In genomic region chr21:42513151-42513984, GRCh38 we compare ENCODE assay signal across 8 cellular contexts. TPM values are rescaled to one million over a fixed set of nuclear protein-coding genes. Genes with fewer than 3 reads are reported as not detected.
DNase-seq lines count a peak whose midpoint lies in the region; ATAC-seq, FAIRE-seq and TF ChIP-seq lines count a peak whose summit lies in the region.

TSS of gene SLC37A1 (plus strand) at chr21:42513852. CDS start at chr21:42518455, 4,603 bp downstream.

- BruUV-seq in HCT116 (replicated peaks; lab: Mats Ljungman, UMichigan), result no TSS peak
- BruUV-seq in MCF 10A (replicated peaks; lab: Mats Ljungman, UMichigan), result no TSS peak

- peak within 1 kb of the TSS; percentile 66 for H3K9ac ChIP-seq in HCT116 (ENCODE audit: low read length)
- peak within 1 kb of the TSS; percentile 72 for H3K9ac ChIP-seq in keratinocyte (ENCODE audit: control insufficient read depth, extremely low read depth, insufficient read depth, low read length)

- TF ChIP-seq POLR2A in GM12891 (IDR thresholded peaks at IDR 0.05; ENCODE audit: low read depth, low read length) (no peak; the same call in 1 of the 2 replicates), HCT116 (IDR thresholded peaks at IDR 0.05; ENCODE audit: borderline replicate concordance, extremely low read depth, insufficient read depth, insufficient read length) (no peak)

- peak within 1 kb of the TSS; percentile 56 to 72 for H3K4me3 ChIP-seq in HCT116 (replicated peaks in 1 of 2; ENCODE audit: low read depth in 1 of 2, low read length in 2 of 2)
- peak within 1 kb of the TSS; percentile 72 to 83 (median 75) for H3K4me3 ChIP-seq in keratinocyte (ENCODE audit: control insufficient read depth in 2 of 3, extremely low read depth in 1 of 3, insufficient read depth in 2 of 3, low read depth in 1 of 3, low read length in 3 of 3)

- H3K36me3 Mint-ChIP-seq in MCF 10A (ENCODE audit: insufficient read depth, unreplicated experiment), result no peaks in the 10 kb centered on the region

- no peaks in the 10 kb centered on the region for H3K9me2 ChIP-seq in HCT116 (ENCODE audit: insufficient read depth)

- no peak for TF ChIP-seq CTCF in HCT116 (IDR thresholded peaks at IDR 0.05 in 2 of 3, conservative IDR thresholded peaks at IDR 0.05 in 1 of 3; ENCODE audit: borderline replicate concordance in 1 of 3, insufficient read depth in 1 of 3, low read depth in 2 of 3, low read length in 2 of 3)
- TF ChIP-seq CTCF in MCF 10A (IDR thresholded peaks at IDR 0.05; ENCODE audit: unreplicated experiment), result no peak
- TF ChIP-seq CTCF in keratinocyte (optimal IDR thresholded peaks at IDR 0.05 in 1 of 3, IDR thresholded peaks at IDR 0.05 in 1 of 3, conservative IDR thresholded peaks at IDR 0.05 in 1 of 3; ENCODE audit: extremely low read depth in 1 of 3, insufficient read depth in 2 of 3, low read length in 3 of 3), result peak in 1 of 3 experiments; percentile 35

- H3K4me3 Mint-ChIP-seq in MCF 10A (ENCODE audit: unreplicated experiment), result peak within 1 kb of the TSS; percentile 73

- H3K79me2 ChIP-seq in HCT116 (ENCODE audit: insufficient read depth, low read length) (no peaks in the 10 kb centered on the region), keratinocyte (ENCODE audit: control insufficient read depth, insufficient read depth, low read length) (no peaks in the 10 kb centered on the region)

- ATAC-seq in HCT116, result peak; percentile 30
- no peak for ATAC-seq in GM18519 (IDR thresholded peaks at IDR 0.05; ENCODE audit: low FRiP score, unreplicated experiment)

- DNase-seq in GM12891 (ENCODE audit: insufficient read length, low spot score), result peak; percentile 50
- no peak for DNase-seq in HCT116 (ENCODE audit: low read depth, low spot score)
- peak; percentile 53 for DNase-seq in RPMI8226
- DNase-seq in MCF 10A (ENCODE audit: unreplicated experiment), result peak; percentile 11
- no peak for DNase-seq in keratinocyte (ENCODE audit: low read depth, low spot score)
- peak; percentile 58 for DNase-seq in stimulated activated CD4-positive, alpha-beta T cell treated with anti-CD3 and anti-CD28 coated beads, Interleukin-4, amount 100 ng/mL, for 1 hour
- DNase-seq in NCI-H1694 (lab: John Stamatoyannopoulos, UW), result no peak

- TF ChIP-seq RAD21 in HCT116 (IDR thresholded peaks at IDR 0.05; ENCODE audit: low read depth), result no peak

- H2AFZ ChIP-seq in HCT116 (ENCODE audit: low read depth, low read length, poor library complexity, severe bottlenecking) (peak within 1 kb of the TSS; percentile 56), keratinocyte (ENCODE audit: control insufficient read depth, low read length) (peak within 1 kb of the TSS; percentile 78)

- FAIRE-seq in GM12891 (lab: Jason Lieb, UNC), result peak; percentile 57
- no peak for FAIRE-seq in keratinocyte (lab: Jason Lieb, UNC)

- H3K27ac Mint-ChIP-seq in MCF 10A (ENCODE audit: low read depth, unreplicated experiment), result peak within 1 kb of the TSS; percentile 16

- dilution Hi-C loops in keratinocyte (cut with MboI; ENCODE audit: extremely low pct_ligation_motif_present, low sequenced_read_pairs), result no loop called here

- H3K9me3 ChIP-seq in HCT116 (ENCODE audit: control insufficient read depth in 1 of 2, insufficient read depth in 1 of 2, low read depth in 1 of 2, low read length in 2 of 2), result no peaks in the 10 kb centered on the region
- no peaks in the 10 kb centered on the region for H3K9me3 ChIP-seq in keratinocyte (ENCODE audit: control insufficient read depth, low read depth, low read length)

- no peaks in the 10 kb centered on the region for H3K9me3 Mint-ChIP-seq in MCF 10A (ENCODE audit: unreplicated experiment)

- H3K27me3 ChIP-seq in HCT116 (ENCODE audit: insufficient read depth, low read length) (no peaks in the 10 kb centered on the region), keratinocyte (ENCODE audit: control insufficient read depth, extremely low read depth, insufficient read depth, low read length) (no peaks in the 10 kb centered on the region)

- RAD21 ChIA-PET in HCT116 (lab: Charles Lee; ENCODE audit: low non-redundant PET in 1 of 2, low total read pairs in 2 of 2, uncharacterized antibody in 2 of 2, unreplicated experiment in 2 of 2), result interaction anchor here in 1 of 2 experiments (0.6 kb wide), 1 partner anchor 107 kb away, joined by 3 read pairs; no protein-coding TSS in a partner anchor

- H3K9me1 ChIP-seq in keratinocyte (ENCODE audit: control insufficient read depth, extremely low read depth, insufficient read depth, low read length), result no peaks in the 10 kb centered on the region

- CTCF ChIA-PET in HCT116 (lab: Charles Lee) (interaction anchor here (0.6 kb wide), 1 partner anchor 1757 kb away, joined by 3 read pairs; no protein-coding TSS in a partner anchor), MCF 10A (lab: Yijun Ruan, JAX) (interaction anchor here (0.6 to 0.7 kb wide), 3 partner anchors 318 to 392 kb away, joined by 3 to 4 read pairs (median 3); no protein-coding TSS in a partner anchor)

- peaks cover 23% of the 10 kb centered on the region for H3K4me1 Mint-ChIP-seq in MCF 10A (ENCODE audit: insufficient read depth, unreplicated experiment)

- H3K27ac ChIP-seq in HCT116 (ENCODE audit: low read depth, low read length) (peak within 1 kb of the TSS; percentile 62), keratinocyte (ENCODE audit: control insufficient read depth, insufficient read depth, low read length) (peak within 1 kb of the TSS; percentile 47)

- intact Hi-C loops in HCT116 (cut with micrococcal nuclease), result no loop called here
- intact Hi-C loops in MCF 10A (cut with micrococcal nuclease), result no loop called here

- POLR2A ChIA-PET in HCT116 (lab: Charles Lee), result interaction anchor here (1.2 kb wide), 1 partner anchor 13 kb away, joined by 3 read pairs; no protein-coding TSS in a partner anchor
- POLR2A ChIA-PET in MCF 10A (lab: Yijun Ruan, JAX), result interaction anchor here (0.6 to 4.9 kb wide), 5 partner anchors 13 to 583 kb away, joined by 3 to 29 read pairs (median 5); partner anchors contain the start of gene RSPH1

- no peaks in the 10 kb centered on the region for H3K27me3 Mint-ChIP-seq in MCF 10A (ENCODE audit: insufficient read depth, unreplicated experiment)

- H3K36me3 ChIP-seq in HCT116 (ENCODE audit: control insufficient read depth in 1 of 2, insufficient read depth in 2 of 2, low read length in 2 of 2), result no peaks in the 10 kb centered on the region
- peaks cover 0 to 3% of the 10 kb centered on the region in 2 experiments for H3K36me3 ChIP-seq in keratinocyte (ENCODE audit: control insufficient read depth in 2 of 2, extremely low read depth in 1 of 2, insufficient read depth in 2 of 2, low read length in 2 of 2)

- peaks cover 35 to 48% of the 10 kb centered on the region in 2 experiments for H3K4me1 ChIP-seq in HCT116 (ENCODE audit: control insufficient read depth in 1 of 2, insufficient read depth in 2 of 2, low read length in 2 of 2)
- peaks cover 10% of the 10 kb centered on the region for H3K4me1 ChIP-seq in keratinocyte (ENCODE audit: control insufficient read depth, extremely low read depth, insufficient read depth, low read length)

- H3K4me2 ChIP-seq in HCT116 (ENCODE audit: low read length), result peak within 1 kb of the TSS; percentile 83
- H3K4me2 ChIP-seq in keratinocyte (ENCODE audit: control insufficient read depth, extremely low read depth, insufficient read depth, low read depth, low read length), result peak within 1 kb of the TSS; percentile 84

- H4K20me1 ChIP-seq in HCT116 (ENCODE audit: insufficient read depth) (no peaks in the 10 kb centered on the region), keratinocyte (ENCODE audit: control insufficient read depth, extremely low read depth, insufficient read depth, low read length) (no peaks in the 10 kb centered on the region)

TF ChIP-seq in GM12891, 5 proteins besides CTCF, POLR2A, EP300 and RAD21:
- TF ChIP-seq POLR2AphosphoS5 (IDR thresholded peaks at IDR 0.05; ENCODE audit: low read depth, low read length) (no peak), TAF1 (IDR thresholded peaks at IDR 0.05; ENCODE audit: low read depth, low read length) (no peak), PAX5 (IDR thresholded peaks at IDR 0.05; ENCODE audit: insufficient read depth, low read length, severe bottlenecking) (no peak), SPI1 (IDR thresholded peaks at IDR 0.05; ENCODE audit: low read depth, low read length) (no peak), POU2F2 (IDR thresholded peaks at IDR 0.05; ENCODE audit: low read depth, low read length) (no peak)

TF ChIP-seq in HCT116, 20 proteins besides CTCF, POLR2A, EP300 and RAD21:
- TF ChIP-seq ZFX (IDR thresholded peaks at IDR 0.05), result peak; percentile 77
- TF ChIP-seq, protein P1, sequence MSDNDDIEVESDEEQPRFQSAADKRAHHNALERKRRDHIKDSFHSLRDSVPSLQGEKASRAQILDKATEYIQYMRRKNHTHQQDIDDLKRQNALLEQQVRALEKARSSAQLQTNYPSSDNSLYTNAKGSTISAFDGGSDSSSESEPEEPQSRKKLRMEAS (IDR thresholded peaks at IDR 0.05), result no peak

RNA-seq across cellular contexts. Expression of gene SLC37A1, which starts in this region (rescaled TPM):
- 14.0 TPM for polyA plus RNA-seq in GM12891 (2012; ENCODE audit: low read depth, missing spikeins)
- 15.0 TPM for total RNA-seq in HCT116 (2021; ENCODE audit: unreplicated experiment)
- 12.5 and 12.9 TPM in 2 replicates for polyA plus RNA-seq in HCT116 (2012)
- 4.9 and 7.6 TPM in 2 replicates for total RNA-seq in MCF 10A (2022)
- 2.7 to 4.2 TPM (median 4.1 TPM) in 3 replicates for polyA plus RNA-seq in keratinocyte
- 0.60 TPM for polyA plus RNA-seq in keratinocyte (2011; ENCODE audit: low read depth)
- 1.9 and 3.1 TPM in 2 replicates for polyA plus RNA-seq in keratinocyte (2011; cell fraction: cytosol; rRNA removed)
- polyA plus RNA-seq in keratinocyte (2011; cell fraction: nucleus; rRNA removed), result 8.3 and 8.8 TPM in 2 replicates
- polyA plus RNA-seq in keratinocyte (2012; ENCODE audit: low replicate concordance), result 1.2 and 5.0 TPM in 2 replicates
- 3.2 to 7.4 TPM (median 5.5 TPM) in 3 replicates for polyA minus RNA-seq in keratinocyte
- 4.0 TPM for polyA minus RNA-seq in keratinocyte (2011; cell fraction: cytosol; rRNA and poly(A)+ RNA removed)
- 7.3 and 8.9 TPM in 2 replicates for polyA minus RNA-seq in keratinocyte (2011; cell fraction: nucleus; rRNA and poly(A)+ RNA removed)

Comparison
In these comparisons a context has a peak if more than half of its experiments do, and no peak if none do; other contexts are left out.
1. DNase-seq: peak in GM12891 (single experiment), RPMI8226 (single experiment), MCF 10A (single experiment) and stimulated activated CD4-positive, alpha-beta T cell treated with anti-CD3 and anti-CD28 coated beads, Interleukin-4, amount 100 ng/mL, for 1 hour (single experiment); none in HCT116 (single experiment), keratinocyte (single experiment) and NCI-H1694 (single experiment).